ENCODE assay signal across 8 cellular contexts in genomic region chr20:47334022-47334551, GRCh38. TPM values are rescaled to one million over a fixed set of nuclear protein-coding genes. Genes with fewer than 3 reads are reported as not detected.
A peak's percentile ranks its signal among the peaks of the same experiment; 100 is the strongest.
DNase-seq lines count a peak whose midpoint lies in the region; ATAC-seq and TF ChIP-seq lines count a peak whose summit lies in the region.

No MANE protein-coding gene starts in this region.

- H3K36me3 Mint-ChIP-seq in activated naive CD4-positive, alpha-beta T cell treated with anti-CD3 and anti-CD28 coated beads, Interleukin-2, amount 50 U/mL, for 24 hours = peaks cover 10% of the 10 kb centered on the region

- H3K27ac Mint-ChIP-seq in activated naive CD4-positive, alpha-beta T cell treated with anti-CD3 and anti-CD28 coated beads, Interleukin-2, amount 50 U/mL, for 24 hours = peak overlapping the region; percentile 30

- peak; percentile 82 to 86 for ATAC-seq in right cardiac atrium
- ATAC-seq in HG02970 (IDR thresholded peaks at IDR 0.05; ENCODE audit: low FRiP score, unreplicated experiment) = no peak

- no peak for DNase-seq in activated naive CD4-positive, alpha-beta T cell treated with Interleukin-2 at 50 U/mL for 16 hours
- DNase-seq in ascending aorta (ENCODE audit: low spot score in 2 of 2) (peak in 1 of 2 donors; percentile 75), right cardiac atrium (peak in 1 of 3 donors; percentile 36), smooth muscle cell of the brain vasculature (ENCODE audit: low read depth, low spot score) (peak; percentile 92), NCI-H1092 treated with DMSO at 0.1 percent for 48 hours (lab: John Stamatoyannopoulos, UW) (no peak)
- DNase-seq in activated CD4-positive, alpha-beta T cell treated with anti-CD3 and anti-CD28 coated beads, Interleukin-2, amount 50 U/mL, for 4 hours = no peak

- H3K9me3 ChIP-seq in ascending aorta (no peaks in the 10 kb centered on the region), right cardiac atrium (ENCODE audit: control insufficient read depth, low read length) (no peaks in the 10 kb centered on the region)

- no peaks in the 10 kb centered on the region for H3K9me3 Mint-ChIP-seq in activated naive CD4-positive, alpha-beta T cell treated with anti-CD3 and anti-CD28 coated beads, Interleukin-2, amount 50 U/mL, for 24 hours

- no peak for TF ChIP-seq CTCF in ascending aorta (IDR thresholded peaks at IDR 0.05)

- peaks cover 67% of the 10 kb centered on the region for H3K4me1 Mint-ChIP-seq in activated naive CD4-positive, alpha-beta T cell treated with anti-CD3 and anti-CD28 coated beads, Interleukin-2, amount 50 U/mL, for 24 hours

- H3K36me3 ChIP-seq in ascending aorta = no peaks in the 10 kb centered on the region

- H3K27ac ChIP-seq in ascending aorta (peak overlapping the region; percentile 82 to 84), right cardiac atrium (ENCODE audit: low read length) (peak overlapping the region; percentile 82)

- H3K4me1 ChIP-seq in ascending aorta (peaks cover 7 to 55% of the 10 kb centered on the region in 2 donors), right cardiac atrium (ENCODE audit: control insufficient read depth, insufficient read depth, low read length) (peaks cover 35% of the 10 kb centered on the region)

- intact Hi-C loops in ascending aorta (cut with DNase I) = loop anchor here (1.0 kb wide), 1 partner anchor 24 kb away; no protein-coding TSS in a partner anchor
- intact Hi-C loops in right cardiac atrium (cut with DNase I) = no loop called here

- peak overlapping the region; percentile 49 for H3K4me3 Mint-ChIP-seq in activated naive CD4-positive, alpha-beta T cell treated with anti-CD3 and anti-CD28 coated beads, Interleukin-2, amount 50 U/mL, for 24 hours

- H3K27me3 ChIP-seq in ascending aorta (no peaks in the 10 kb centered on the region), right cardiac atrium (ENCODE audit: control insufficient read depth, insufficient read depth) (no peaks in the 10 kb centered on the region)

- WGBS in right cardiac atrium = 24% methylated on average over 6 of the region's 6 CpGs

- H3K27me3 Mint-ChIP-seq in activated naive CD4-positive, alpha-beta T cell treated with anti-CD3 and anti-CD28 coated beads, Interleukin-2, amount 50 U/mL, for 24 hours = no peaks in the 10 kb centered on the region

- H3K4me3 ChIP-seq in ascending aorta (peak overlapping the region in 1 of 2 donors; percentile 9), right cardiac atrium (ENCODE audit: low read length) (no peak overlapping the region)

RNA-seq across cellular contexts. Expression of gene ZMYND8, which starts 22.4 kb away (rescaled TPM):
- 23.2 TPM for total RNA-seq in ascending aorta
- 10 to 100 TPM; 20.4 to 35.7 (median 31.4) TPM for total RNA-seq in right cardiac atrium
- polyA plus RNA-seq in right cardiac atrium = 10.0 TPM
